1 cellular context compared by ENCODE assay signal in genomic region chr11:9384535-9385287, GRCh38.
TF ChIP-seq lines count a peak whose summit lies in the region.

Gene IPO7, plus strand, starts transcription at chr11:9384652. Its CDS starts 112 bp downstream, at chr11:9384764.

TF ChIP-seq in K562, 482 proteins besides CTCF, POLR2A, EP300 and RAD21 (continued from another document and continues in another):
- TF ChIP-seq FOXA3 (CRISPR knock-in tag; conservative IDR thresholded peaks at IDR 0.05 in 1 of 2, IDR thresholded peaks at IDR 0.05 in 1 of 2) (peak in 1 of 2 experiments; percentile 62; a peak in 1 of 4 replicates), ZFPM2 (CRISPR knock-in tag; IDR thresholded peaks at IDR 0.05) (0 out of 2 replicates have a peak, but pooled peaks have one; percentile 18), ZNF655 (CRISPR knock-in tag; IDR thresholded peaks at IDR 0.05) (no peak), ZNF668 (CRISPR knock-in tag; IDR thresholded peaks at IDR 0.05) (no peak), C11orf30 (IDR thresholded peaks at IDR 0.05; ENCODE audit: low read depth) (no peak), ZNF324 (CRISPR knock-in tag; IDR thresholded peaks at IDR 0.05) (no peak), TCF15 (CRISPR knock-in tag; IDR thresholded peaks at IDR 0.05) (no peak), ETS2 (tag; IDR thresholded peaks at IDR 0.05; ENCODE audit: borderline replicate concordance, poor library complexity, severe bottlenecking) (no peak), ZNF507 (tag; conservative IDR thresholded peaks at IDR 0.05) (no peak), NFRKB (IDR thresholded peaks at IDR 0.05; ENCODE audit: low read depth) (0 out of 2 replicates have a peak, but pooled peaks have one; percentile 57), KLF6 (CRISPR knock-in tag; IDR thresholded peaks at IDR 0.05; ENCODE audit: borderline replicate concordance) (no peak), ELF1 (tag; IDR thresholded peaks at IDR 0.05) (peak; percentile 84), CHCHD3 (CRISPR knock-in tag; IDR thresholded peaks at IDR 0.05) (no peak), ZNF780A (CRISPR knock-in tag; IDR thresholded peaks at IDR 0.05) (no peak), ZNF134 (CRISPR knock-in tag; conservative IDR thresholded peaks at IDR 0.05) (no peak), PTTG1 (tag; IDR thresholded peaks at IDR 0.05; ENCODE audit: low read depth) (no peak), CHD1 (IDR thresholded peaks at IDR 0.05; ENCODE audit: low read length) (peak; percentile 60), JUNB (CRISPR knock-in tag; conservative IDR thresholded peaks at IDR 0.05) (no peak), SP2 (IDR thresholded peaks at IDR 0.05; ENCODE audit: extremely low read depth, low read depth, low read length, poor library complexity, severe bottlenecking) (peak; percentile 25), ZNF274 (IDR thresholded peaks at IDR 0.05; ENCODE audit: borderline replicate concordance, low read depth, low read length) (no peak), SOX6 (IDR thresholded peaks at IDR 0.05) (no peak), RHOXF2B (CRISPR knock-in tag; conservative IDR thresholded peaks at IDR 0.05) (no peak), PHB (CRISPR knock-in tag; IDR thresholded peaks at IDR 0.05) (no peak), GTF3C2 (IDR thresholded peaks at IDR 0.05; ENCODE audit: borderline replicate concordance, extremely low read depth, insufficient read length) (no peak), LARP7 (IDR thresholded peaks at IDR 0.05) (no peak), SFPQ (IDR thresholded peaks at IDR 0.05; ENCODE audit: low read depth, low read length) (no peak), SLC30A9 (CRISPR knock-in tag; IDR thresholded peaks at IDR 0.05) (no peak), ILK (tag; IDR thresholded peaks at IDR 0.05; ENCODE audit: borderline replicate concordance, low read depth) (no peak), ZNF316 (IDR thresholded peaks at IDR 0.05) (0 out of 2 replicates have a peak, but pooled peaks have one; percentile 14), ASH1L (IDR thresholded peaks at IDR 0.05; ENCODE audit: borderline replicate concordance, low read depth, partially characterized antibody) (no peak), SMARCE1 (IDR thresholded peaks at IDR 0.05) (no peak), KLF16 (IDR thresholded peaks at IDR 0.05) (no peak), ATF2 (CRISPR knock-in tag; IDR thresholded peaks at IDR 0.05) (no peak; the same call in 1 of the 2 replicates)
- TF ChIP-seq, protein P1, sequence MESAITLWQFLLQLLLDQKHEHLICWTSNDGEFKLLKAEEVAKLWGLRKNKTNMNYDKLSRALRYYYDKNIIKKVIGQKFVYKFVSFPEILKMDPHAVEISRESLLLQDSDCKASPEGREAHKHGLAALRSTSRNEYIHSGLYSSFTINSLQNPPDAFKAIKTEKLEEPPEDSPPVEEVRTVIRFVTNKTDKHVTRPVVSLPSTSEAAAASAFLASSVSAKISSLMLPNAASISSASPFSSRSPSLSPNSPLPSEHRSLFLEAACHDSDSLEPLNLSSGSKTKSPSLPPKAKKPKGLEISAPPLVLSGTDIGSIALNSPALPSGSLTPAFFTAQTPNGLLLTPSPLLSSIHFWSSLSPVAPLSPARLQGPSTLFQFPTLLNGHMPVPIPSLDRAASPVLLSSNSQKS (CRISPR knock-in tag; IDR thresholded peaks at IDR 0.05): no peak
- TF ChIP-seq, protein P2, sequence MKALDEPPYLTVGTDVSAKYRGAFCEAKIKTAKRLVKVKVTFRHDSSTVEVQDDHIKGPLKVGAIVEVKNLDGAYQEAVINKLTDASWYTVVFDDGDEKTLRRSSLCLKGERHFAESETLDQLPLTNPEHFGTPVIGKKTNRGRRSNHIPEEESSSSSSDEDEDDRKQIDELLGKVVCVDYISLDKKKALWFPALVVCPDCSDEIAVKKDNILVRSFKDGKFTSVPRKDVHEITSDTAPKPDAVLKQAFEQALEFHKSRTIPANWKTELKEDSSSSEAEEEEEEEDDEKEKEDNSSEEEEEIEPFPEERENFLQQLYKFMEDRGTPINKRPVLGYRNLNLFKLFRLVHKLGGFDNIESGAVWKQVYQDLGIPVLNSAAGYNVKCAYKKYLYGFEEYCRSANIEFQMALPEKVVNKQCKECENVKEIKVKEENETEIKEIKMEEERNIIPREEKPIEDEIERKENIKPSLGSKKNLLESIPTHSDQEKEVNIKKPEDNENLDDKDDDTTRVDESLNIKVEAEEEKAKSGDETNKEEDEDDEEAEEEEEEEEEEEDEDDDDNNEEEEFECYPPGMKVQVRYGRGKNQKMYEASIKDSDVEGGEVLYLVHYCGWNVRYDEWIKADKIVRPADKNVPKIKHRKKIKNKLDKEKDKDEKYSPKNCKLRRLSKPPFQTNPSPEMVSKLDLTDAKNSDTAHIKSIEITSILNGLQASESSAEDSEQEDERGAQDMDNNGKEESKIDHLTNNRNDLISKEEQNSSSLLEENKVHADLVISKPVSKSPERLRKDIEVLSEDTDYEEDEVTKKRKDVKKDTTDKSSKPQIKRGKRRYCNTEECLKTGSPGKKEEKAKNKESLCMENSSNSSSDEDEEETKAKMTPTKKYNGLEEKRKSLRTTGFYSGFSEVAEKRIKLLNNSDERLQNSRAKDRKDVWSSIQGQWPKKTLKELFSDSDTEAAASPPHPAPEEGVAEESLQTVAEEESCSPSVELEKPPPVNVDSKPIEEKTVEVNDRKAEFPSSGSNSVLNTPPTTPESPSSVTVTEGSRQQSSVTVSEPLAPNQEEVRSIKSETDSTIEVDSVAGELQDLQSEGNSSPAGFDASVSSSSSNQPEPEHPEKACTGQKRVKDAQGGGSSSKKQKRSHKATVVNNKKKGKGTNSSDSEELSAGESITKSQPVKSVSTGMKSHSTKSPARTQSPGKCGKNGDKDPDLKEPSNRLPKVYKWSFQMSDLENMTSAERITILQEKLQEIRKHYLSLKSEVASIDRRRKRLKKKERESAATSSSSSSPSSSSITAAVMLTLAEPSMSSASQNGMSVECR (CRISPR knock-in tag; IDR thresholded peaks at IDR 0.05): peak; percentile 87
- TF ChIP-seq, protein P3, sequence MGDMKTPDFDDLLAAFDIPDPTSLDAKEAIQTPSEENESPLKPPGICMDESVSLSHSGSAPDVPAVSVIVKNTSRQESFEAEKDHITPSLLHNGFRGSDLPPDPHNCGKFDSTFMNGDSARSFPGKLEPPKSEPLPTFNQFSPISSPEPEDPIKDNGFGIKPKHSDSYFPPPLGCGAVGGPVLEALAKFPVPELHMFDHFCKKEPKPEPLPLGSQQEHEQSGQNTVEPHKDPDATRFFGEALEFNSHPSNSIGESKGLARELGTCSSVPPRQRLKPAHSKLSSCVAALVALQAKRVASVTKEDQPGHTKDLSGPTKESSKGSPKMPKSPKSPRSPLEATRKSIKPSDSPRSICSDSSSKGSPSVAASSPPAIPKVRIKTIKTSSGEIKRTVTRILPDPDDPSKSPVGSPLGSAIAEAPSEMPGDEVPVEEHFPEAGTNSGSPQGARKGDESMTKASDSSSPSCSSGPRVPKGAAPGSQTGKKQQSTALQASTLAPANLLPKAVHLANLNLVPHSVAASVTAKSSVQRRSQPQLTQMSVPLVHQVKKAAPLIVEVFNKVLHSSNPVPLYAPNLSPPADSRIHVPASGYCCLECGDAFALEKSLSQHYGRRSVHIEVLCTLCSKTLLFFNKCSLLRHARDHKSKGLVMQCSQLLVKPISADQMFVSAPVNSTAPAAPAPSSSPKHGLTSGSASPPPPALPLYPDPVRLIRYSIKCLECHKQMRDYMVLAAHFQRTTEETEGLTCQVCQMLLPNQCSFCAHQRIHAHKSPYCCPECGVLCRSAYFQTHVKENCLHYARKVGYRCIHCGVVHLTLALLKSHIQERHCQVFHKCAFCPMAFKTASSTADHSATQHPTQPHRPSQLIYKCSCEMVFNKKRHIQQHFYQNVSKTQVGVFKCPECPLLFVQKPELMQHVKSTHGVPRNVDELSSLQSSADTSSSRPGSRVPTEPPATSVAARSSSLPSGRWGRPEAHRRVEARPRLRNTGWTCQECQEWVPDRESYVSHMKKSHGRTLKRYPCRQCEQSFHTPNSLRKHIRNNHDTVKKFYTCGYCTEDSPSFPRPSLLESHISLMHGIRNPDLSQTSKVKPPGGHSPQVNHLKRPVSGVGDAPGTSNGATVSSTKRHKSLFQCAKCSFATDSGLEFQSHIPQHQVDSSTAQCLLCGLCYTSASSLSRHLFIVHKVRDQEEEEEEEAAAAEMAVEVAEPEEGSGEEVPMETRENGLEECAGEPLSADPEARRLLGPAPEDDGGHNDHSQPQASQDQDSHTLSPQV (IDR thresholded peaks at IDR 0.05): no peak
- TF ChIP-seq, protein P4, sequence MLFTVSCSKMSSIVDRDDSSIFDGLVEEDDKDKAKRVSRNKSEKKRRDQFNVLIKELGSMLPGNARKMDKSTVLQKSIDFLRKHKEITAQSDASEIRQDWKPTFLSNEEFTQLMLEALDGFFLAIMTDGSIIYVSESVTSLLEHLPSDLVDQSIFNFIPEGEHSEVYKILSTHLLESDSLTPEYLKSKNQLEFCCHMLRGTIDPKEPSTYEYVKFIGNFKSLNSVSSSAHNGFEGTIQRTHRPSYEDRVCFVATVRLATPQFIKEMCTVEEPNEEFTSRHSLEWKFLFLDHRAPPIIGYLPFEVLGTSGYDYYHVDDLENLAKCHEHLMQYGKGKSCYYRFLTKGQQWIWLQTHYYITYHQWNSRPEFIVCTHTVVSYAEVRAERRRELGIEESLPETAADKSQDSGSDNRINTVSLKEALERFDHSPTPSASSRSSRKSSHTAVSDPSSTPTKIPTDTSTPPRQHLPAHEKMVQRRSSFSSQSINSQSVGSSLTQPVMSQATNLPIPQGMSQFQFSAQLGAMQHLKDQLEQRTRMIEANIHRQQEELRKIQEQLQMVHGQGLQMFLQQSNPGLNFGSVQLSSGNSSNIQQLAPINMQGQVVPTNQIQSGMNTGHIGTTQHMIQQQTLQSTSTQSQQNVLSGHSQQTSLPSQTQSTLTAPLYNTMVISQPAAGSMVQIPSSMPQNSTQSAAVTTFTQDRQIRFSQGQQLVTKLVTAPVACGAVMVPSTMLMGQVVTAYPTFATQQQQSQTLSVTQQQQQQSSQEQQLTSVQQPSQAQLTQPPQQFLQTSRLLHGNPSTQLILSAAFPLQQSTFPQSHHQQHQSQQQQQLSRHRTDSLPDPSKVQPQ (CRISPR knock-in tag; IDR thresholded peaks at IDR 0.05; ENCODE audit: borderline replicate concordance): no peak
